In the genomic region with DNA sequence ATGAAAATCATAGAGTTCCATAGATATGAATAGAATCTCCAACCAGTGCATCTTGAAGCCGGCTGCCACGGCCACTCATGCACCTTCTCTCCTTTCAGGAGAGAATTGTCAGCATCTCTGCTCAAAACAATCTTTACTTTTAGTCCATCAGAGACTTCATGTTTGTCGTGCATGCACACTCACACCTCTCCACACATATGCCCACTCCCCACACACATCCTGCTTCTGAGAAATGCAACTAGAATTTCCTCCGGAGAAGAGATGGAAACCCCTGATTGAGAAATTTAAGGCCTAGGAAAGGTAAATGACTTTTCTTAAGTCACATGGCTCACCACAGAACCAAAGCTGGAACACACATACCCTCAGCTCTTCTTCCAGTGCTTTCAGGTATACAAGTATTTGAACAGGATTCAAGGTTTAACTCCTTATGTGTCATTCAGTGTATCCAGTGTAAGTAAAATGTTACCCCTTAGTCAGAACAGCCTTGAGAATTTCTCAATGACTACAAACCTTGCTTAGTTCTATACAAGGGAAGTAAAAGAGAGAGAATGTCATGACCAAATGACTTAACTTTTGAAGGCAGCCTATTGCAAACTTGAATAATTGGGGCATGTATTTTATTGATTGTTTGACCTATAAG, we compare ENCODE assay signal across 18 cellular contexts.
A peak's percentile ranks its signal among the peaks of the same experiment; 100 is the strongest.
DNase-seq lines count a peak whose midpoint lies in the region; TF ChIP-seq lines count a peak whose summit lies in the region.
"Had no signal": no experiment of that assay in that cellular context is flagged by ENCODE, and none has a peak within 500 bp of the region (broad histone marks: within the 10 kb centered on the region; RNA-seq: fewer than 3 reads in every experiment).

No MANE protein-coding gene starts in this region.

- 86% methylated on average over 4 of the region's 4 CpGs for WGBS in esophagus muscularis mucosa
- 83% methylated on average over 4 of the region's 4 CpGs for WGBS in prostate gland
- WGBS in mesenchymal stem cell, result 93% methylated on average over 4 of the region's 4 CpGs

- no peaks in the 10 kb centered on the region for H3K27me3 ChIP-seq in esophagus muscularis mucosa
- no peaks in the 10 kb centered on the region for H3K27me3 ChIP-seq in prostate gland (replicated peaks; ENCODE audit: insufficient read depth)
- no peaks in the 10 kb centered on the region for H3K27me3 ChIP-seq in mesenchymal stem cell (ENCODE audit: control insufficient read depth in 1 of 2, insufficient read depth in 1 of 2, low read length in 2 of 2)

- no peak overlapping the region for H2AFZ ChIP-seq in mesenchymal stem cell (ENCODE audit: low read depth, low read length)

- no peak overlapping the region for H3K27ac ChIP-seq in esophagus muscularis mucosa (replicated peaks in 1 of 4)
- H3K27ac ChIP-seq in prostate gland, result no peak overlapping the region
- no peak overlapping the region for H3K27ac ChIP-seq in mesenchymal stem cell (ENCODE audit: low read length, poor library complexity, severe bottlenecking)

- H3K4me1 ChIP-seq in esophagus muscularis mucosa (no peaks in the 10 kb centered on the region), prostate gland (replicated peaks) (peaks cover 3% of the 10 kb centered on the region), mesenchymal stem cell (ENCODE audit: control insufficient read depth, insufficient read depth, low read depth, low read length) (no peaks in the 10 kb centered on the region)

- H3K18ac ChIP-seq in mesenchymal stem cell (ENCODE audit: low read depth in 1 of 2, low read length in 2 of 2), result no peak overlapping the region

- no peak overlapping the region for H2AK5ac ChIP-seq in mesenchymal stem cell (ENCODE audit: low read length, severe bottlenecking)

- H3K36me3 ChIP-seq in esophagus muscularis mucosa, result no peaks in the 10 kb centered on the region
- no peaks in the 10 kb centered on the region for H3K36me3 ChIP-seq in prostate gland
- peaks cover 0 to 52% of the 10 kb centered on the region in 2 experiments for H3K36me3 ChIP-seq in mesenchymal stem cell (ENCODE audit: control insufficient read depth in 1 of 2, insufficient read depth in 2 of 2, low read depth in 1 of 2, low read length in 2 of 2)

- peaks cover 1% of the 10 kb centered on the region for H3K79me1 ChIP-seq in mesenchymal stem cell (replicated peaks; ENCODE audit: low read length, poor library complexity, severe bottlenecking)

- H3K4me3 ChIP-seq in esophagus muscularis mucosa (no peak overlapping the region), prostate gland (no peak overlapping the region), mesenchymal stem cell (ENCODE audit: insufficient read depth in 1 of 2, low read depth in 1 of 2, low read length in 2 of 2) (no peak overlapping the region)

- DNase-seq in NOMO-1 (lab: John Stamatoyannopoulos, UW; ENCODE audit: unreplicated experiment in 2 of 2), result peak; percentile 17 to 28
- DNase-seq in NOMO-1 treated with DMSO at 0.1 percent for 48 hours (lab: John Stamatoyannopoulos, UW; ENCODE audit: unreplicated experiment), result no peak
- peak; percentile 5 for DNase-seq in stimulated activated CD4-positive, alpha-beta T cell treated with anti-CD3 and anti-CD28 coated beads, Interleukin-1b, Interleukin-23, amount 100 ng/mL, for 48 hours
- DNase-seq in stimulated activated CD4-positive, alpha-beta T cell treated with anti-CD3 and anti-CD28 coated beads, Interleukin-4, amount 100 ng/mL, for 4 hours, result no peak
- peak; percentile 72 for DNase-seq in esophagus muscularis mucosa (ENCODE audit: extremely low spot score)
- DNase-seq in prostate gland (ENCODE audit: low spot score), result no peak
- DNase-seq in epidermal melanocyte (ENCODE audit: insufficient read length, low spot score), result no peak
- no peak for DNase-seq in mesenchymal stem cell
- DNase-seq: 8988T, DMS 273 treated with DMSO at 0.1 percent for 48 hours, DND-41, HCEC 1CT, Kasumi-1, MM.1S, NCI-H1105 treated with DMSO at 0.1 percent for 48 hours, NCI-H1694 treated with DMSO at 0.1 percent for 48 hours, RPMI8226, SHP77 treated with DMSO at 0.1 percent for 48 hours had no signal

- H4K8ac ChIP-seq in mesenchymal stem cell (ENCODE audit: low read length), result no peak overlapping the region

- H3K9ac ChIP-seq in mesenchymal stem cell (ENCODE audit: low read length), result no peak overlapping the region

- intact Hi-C loops in esophagus muscularis mucosa (cut with DNase I), result no loop called here
- intact Hi-C loops in prostate gland (cut with DNase I), result no loop called here

- no peak overlapping the region for H3K4ac ChIP-seq in mesenchymal stem cell (ENCODE audit: low read depth in 1 of 2, low read length in 2 of 2)

- TF ChIP-seq CTCF in esophagus muscularis mucosa (IDR thresholded peaks at IDR 0.05), result no peak
- TF ChIP-seq CTCF in prostate gland (IDR thresholded peaks at IDR 0.05), result no peak

- H3K9me3 ChIP-seq in esophagus muscularis mucosa (no peaks in the 10 kb centered on the region), prostate gland (no peaks in the 10 kb centered on the region), mesenchymal stem cell (ENCODE audit: control insufficient read depth, low read length) (no peaks in the 10 kb centered on the region)

- H2BK15ac ChIP-seq in mesenchymal stem cell (ENCODE audit: low read depth, poor library complexity, severe bottlenecking), result no peak overlapping the region

- H3K4me2 ChIP-seq in mesenchymal stem cell (ENCODE audit: low read length, poor library complexity, severe bottlenecking), result no peak overlapping the region

- H4K91ac ChIP-seq in mesenchymal stem cell (ENCODE audit: low read length), result no peak overlapping the region

- H3K23ac ChIP-seq in mesenchymal stem cell (ENCODE audit: low read length in 2 of 2), result no peak overlapping the region

- no peak for TF ChIP-seq POLR2A in esophagus muscularis mucosa (IDR thresholded peaks at IDR 0.05; ENCODE audit: low read depth)
- TF ChIP-seq POLR2A in prostate gland (IDR thresholded peaks at IDR 0.05), result no peak

- TF ChIP-seq EP300 in esophagus muscularis mucosa (IDR thresholded peaks at IDR 0.05), result no peak

- H2BK120ac ChIP-seq in mesenchymal stem cell (ENCODE audit: low read depth, low read length), result no peak overlapping the region

- no peak overlapping the region for H2BK5ac ChIP-seq in mesenchymal stem cell (ENCODE audit: low read depth, low read length, poor library complexity, severe bottlenecking)

- no peak overlapping the region for H3K14ac ChIP-seq in mesenchymal stem cell (ENCODE audit: low read length in 2 of 2)

- no peak overlapping the region for H2BK12ac ChIP-seq in mesenchymal stem cell (ENCODE audit: low read length in 2 of 2)

Comparison
In these comparisons a context has a peak if more than half of its experiments do, and no peak if none do; other contexts are left out.
1. DNase-seq: peak in NOMO-1 (2 of 2), stimulated activated CD4-positive, alpha-beta T cell treated with anti-CD3 and anti-CD28 coated beads, Interleukin-1b, Interleukin-23, amount 100 ng/mL, for 48 hours (single experiment) and esophagus muscularis mucosa (single experiment); none in NOMO-1 treated with DMSO at 0.1 percent for 48 hours (single experiment), stimulated activated CD4-positive, alpha-beta T cell treated with anti-CD3 and anti-CD28 coated beads, Interleukin-4, amount 100 ng/mL, for 4 hours (0 of 2), prostate gland (single experiment), epidermal melanocyte (single experiment) and mesenchymal stem cell (single experiment).